Comparison of ENCODE assay signal across 8 cellular contexts in the genomic region with DNA sequence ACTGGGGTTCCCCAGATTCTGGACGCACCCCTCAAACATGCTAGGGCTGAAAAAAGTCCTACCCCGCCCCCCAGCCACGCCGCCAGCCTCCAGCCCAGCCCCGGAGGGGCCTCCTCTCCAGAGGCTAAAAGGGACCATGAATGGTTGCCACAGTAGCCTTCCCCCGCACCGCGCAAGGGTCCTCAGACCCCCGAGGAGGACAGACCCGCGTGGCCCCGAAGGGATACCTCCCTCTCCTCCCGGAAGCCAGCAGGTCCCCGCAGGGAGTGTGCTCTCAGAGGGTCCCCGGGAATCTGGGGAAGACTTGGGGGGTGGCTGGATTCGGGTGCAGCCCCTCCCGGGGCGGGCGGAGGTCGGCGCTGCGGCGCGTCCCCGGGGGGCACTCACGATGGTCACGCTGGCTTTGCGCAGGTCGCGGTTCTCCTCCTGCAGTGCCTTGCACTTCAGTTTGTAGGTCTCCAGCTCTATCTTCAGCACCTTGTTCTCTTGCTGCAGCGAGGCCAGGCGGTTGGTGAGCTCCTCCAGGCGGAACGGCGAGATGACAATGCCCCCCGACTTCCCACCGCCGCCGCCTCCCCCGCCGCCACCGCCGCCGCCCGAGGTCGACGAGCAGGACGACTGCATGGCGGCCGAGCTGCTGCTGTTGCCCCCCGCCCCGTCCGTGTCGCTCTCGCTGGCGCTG. TPM values are rescaled to one million over a fixed set of nuclear protein-coding genes. Genes with fewer than 3 reads are reported as not detected.
A peak's percentile ranks its signal among the peaks of the same experiment; 100 is the strongest.
DNase-seq lines count a peak whose midpoint lies in the region; ATAC-seq and TF ChIP-seq lines count a peak whose summit lies in the region.

No MANE protein-coding gene starts in this region.

- peak overlapping the region; percentile 97 for H3K4me3 Mint-ChIP-seq in central memory CD8-positive, alpha-beta T cell

- H2AFZ ChIP-seq in OCI-LY3 (ENCODE audit: low read depth, low read length) = no peak overlapping the region

- H3K27me3 Mint-ChIP-seq in central memory CD8-positive, alpha-beta T cell = no peaks in the 10 kb centered on the region

- peak overlapping the region; percentile 91 for H3K9ac ChIP-seq in OCI-LY3 (ENCODE audit: low read length)

- H3K9me3 ChIP-seq in OCI-LY3 (ENCODE audit: insufficient read depth, low read length) (no peaks in the 10 kb centered on the region), lung (ENCODE audit: control insufficient read depth in 2 of 2, insufficient read depth in 1 of 2, low read length in 1 of 2) (no peaks in the 10 kb centered on the region), thoracic aorta (no peaks in the 10 kb centered on the region)

- H3K4me3 ChIP-seq in OCI-LY3 (ENCODE audit: low read length) (peak overlapping the region; percentile 97), lung (peak overlapping the region; percentile 89), thoracic aorta (peak overlapping the region; percentile 95)

- H3K79me2 ChIP-seq in OCI-LY3 (ENCODE audit: low read length) = peaks cover 54% of the 10 kb centered on the region

- no peaks in the 10 kb centered on the region for H3K27me3 ChIP-seq in OCI-LY3 (ENCODE audit: low read depth, low read length)
- H3K27me3 ChIP-seq in lung (ENCODE audit: control insufficient read depth, insufficient read depth) = no peaks in the 10 kb centered on the region
- H3K27me3 ChIP-seq in thoracic aorta (replicated peaks; ENCODE audit: insufficient read depth) = no peaks in the 10 kb centered on the region

- peak overlapping the region; percentile 86 for H3K4me2 ChIP-seq in OCI-LY3 (ENCODE audit: low read length)

- H3K36me3 ChIP-seq in OCI-LY3 (replicated peaks; ENCODE audit: low read depth, low read length) = peaks cover 4% of the 10 kb centered on the region
- peaks cover 0 to 3% of the 10 kb centered on the region in 2 donors for H3K36me3 ChIP-seq in lung (ENCODE audit: control insufficient read depth in 2 of 2, insufficient read depth in 2 of 2, low read length in 2 of 2)
- H3K36me3 ChIP-seq in thoracic aorta = no peaks in the 10 kb centered on the region

- TF ChIP-seq CTCF in OCI-LY3 (IDR thresholded peaks at IDR 0.05; ENCODE audit: low read depth, low read length) (no peak), lung (IDR thresholded peaks at IDR 0.05; ENCODE audit: control extremely low read depth, extremely low read depth) (no peak), thoracic aorta (IDR thresholded peaks at IDR 0.05) (no peak)

- H3K9me3 Mint-ChIP-seq in central memory CD8-positive, alpha-beta T cell = no peaks in the 10 kb centered on the region

- H3K27ac ChIP-seq in OCI-LY3 (ENCODE audit: low read length) (peak overlapping the region; percentile 88), lung (ENCODE audit: low read depth in 1 of 2, low read length in 1 of 2) (peak overlapping the region; percentile 93 to 95), thoracic aorta (peak overlapping the region; percentile 95 to 98)

- H3K27ac Mint-ChIP-seq in central memory CD8-positive, alpha-beta T cell (ENCODE audit: low read depth) = peak overlapping the region; percentile 91

- no peak for DNase-seq in central memory CD8-positive, alpha-beta T cell (ENCODE audit: low spot score in 2 of 2)
- DNase-seq in lung (ENCODE audit: low spot score) (no peak), thoracic aorta (ENCODE audit: low spot score) (no peak), NCI-H510A treated with DMSO at 0.1 percent for 48 hours (lab: John Stamatoyannopoulos, UW) (no peak)

- 0 to 1% methylated on average over 43 to 56 of the region's 56 CpGs for WGBS in lung, 2 donors

- H4K20me1 ChIP-seq in OCI-LY3 (ENCODE audit: insufficient read depth, low read length) = peaks cover 36% of the 10 kb centered on the region

- ATAC-seq in GM21529 (IDR thresholded peaks at IDR 0.05; ENCODE audit: unreplicated experiment) = peak; percentile 0
- ATAC-seq in central memory CD8-positive, alpha-beta T cell (replicated peaks; ENCODE audit: extremely low read depth, poor library complexity, severe bottlenecking) = peak; percentile 11
- no peak for ATAC-seq in lung (ENCODE audit: insufficient read depth, low FRiP score)
- no peak for ATAC-seq in thoracic aorta (ENCODE audit: insufficient number of reproducible peaks, low FRiP score, low read depth)
- ATAC-seq in GM21825 (IDR thresholded peaks at IDR 0.05; ENCODE audit: unreplicated experiment) = no peak
- ATAC-seq in HG02970 (IDR thresholded peaks at IDR 0.05; ENCODE audit: low FRiP score, unreplicated experiment) = no peak

- H3K4me1 ChIP-seq in OCI-LY3 (ENCODE audit: low read length) (peaks cover 31% of the 10 kb centered on the region), lung (ENCODE audit: control insufficient read depth in 2 of 2, insufficient read depth in 2 of 2, low read length in 2 of 2) (peaks cover 12 to 15% of the 10 kb centered on the region in 2 donors), thoracic aorta (ENCODE audit: control insufficient read depth in 1 of 2, low read depth in 2 of 2) (peaks cover 3 to 55% of the 10 kb centered on the region in 2 donors)

- H3K4me1 Mint-ChIP-seq in central memory CD8-positive, alpha-beta T cell = peaks cover 65% of the 10 kb centered on the region

- H3K36me3 Mint-ChIP-seq in central memory CD8-positive, alpha-beta T cell (ENCODE audit: insufficient read depth) = peaks cover 10% of the 10 kb centered on the region

RNA-seq across cellular contexts. Expression of a gene that starts 0.5 kb away (rescaled TPM):
- 10 to 100 TPM; 42.7 to 77.2 TPM for total RNA-seq in lung
- 10 to 100 TPM; 13.2 to 13.5 TPM for polyA plus RNA-seq in lung
- 10 to 100 TPM; 69.3 to 70.9 TPM for total RNA-seq in thoracic aorta

Comparison
In these comparisons a context has a peak if more than half of its experiments do, and no peak if none do; other contexts are left out.
1. ATAC-seq: peak in GM21529 (single experiment) and central memory CD8-positive, alpha-beta T cell (single experiment); none in lung (single experiment), thoracic aorta (single experiment), GM21825 (single experiment) and HG02970 (single experiment).
2. Peak in every context shown above with its lines, with median percentiles within 50 percentile points of each other: H3K27ac ChIP-seq and H3K4me3 ChIP-seq.